In the genomic region with DNA sequence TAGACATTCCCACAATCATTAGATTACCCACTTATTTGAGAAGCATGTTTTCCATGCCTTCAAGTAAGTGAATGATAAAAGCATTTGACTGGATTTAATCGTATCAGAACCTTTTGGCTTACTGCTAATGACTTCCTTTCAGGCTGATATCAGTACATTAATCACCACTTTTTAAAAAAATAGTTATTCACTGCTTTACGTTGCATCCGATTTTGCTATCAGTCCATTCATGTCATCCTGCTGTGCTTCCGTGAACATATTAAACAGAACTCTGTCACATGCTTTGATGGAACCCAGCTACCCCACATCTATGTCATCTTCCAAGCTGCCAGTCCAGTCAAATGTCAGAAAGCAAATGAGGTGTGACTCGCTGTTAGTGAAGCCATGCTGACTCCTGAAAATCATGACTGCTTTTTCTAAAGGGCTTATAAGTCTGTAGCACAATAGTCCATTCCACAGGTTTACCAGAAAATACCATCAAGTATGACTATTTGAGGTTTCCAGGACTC, we compare ENCODE assay signal across 17 cellular contexts.
A peak's percentile ranks its signal among the peaks of the same experiment; 100 is the strongest.
DNase-seq lines count a peak whose midpoint lies in the region; ATAC-seq, FAIRE-seq and TF ChIP-seq lines count a peak whose summit lies in the region.
"Had no signal": no experiment of that assay in that cellular context is flagged by ENCODE, and none has a peak within 500 bp of the region (broad histone marks: within the 10 kb centered on the region; RNA-seq: fewer than 3 reads in every experiment).

No MANE protein-coding gene starts in this region.

- no peaks in the 10 kb centered on the region for H3K27me3 ChIP-seq in bronchial epithelial cell (ENCODE audit: control insufficient read depth, insufficient read depth, low read length)
- H3K27me3 ChIP-seq: tibial artery had no signal

- no peaks in the 10 kb centered on the region for H3K9me3 Mint-ChIP-seq in natural killer cell treated with Interleukin-12 subunit alpha and Interleukin-12 subunit beta and Interleukin-15 and Interleukin-18, amount 100 ng/mL, for 72 hours

- H3K4me3 Mint-ChIP-seq in natural killer cell treated with Interleukin-12 subunit alpha and Interleukin-12 subunit beta and Interleukin-15 and Interleukin-18, amount 100 ng/mL, for 72 hours, result no peak overlapping the region
- H3K4me3 Mint-ChIP-seq: activated CD8-positive, alpha-beta T cell treated with anti-CD3 and anti-CD28 coated beads, Interleukin-2, amount 10 ng/mL, durations not matched to agents 7 days and 5 days; B cell had no signal

- no peak for TF ChIP-seq CTCF in bronchial epithelial cell (IDR thresholded peaks at IDR 0.05; ENCODE audit: insufficient read depth, low read length, severe bottlenecking)

- peak; percentile 36 for DNase-seq in AG08396 (ENCODE audit: low spot score)
- DNase-seq in LHCN-M2 (ENCODE audit: low read depth), result peak; percentile 77
- peak; percentile 50 for DNase-seq in bronchial epithelial cell (ENCODE audit: low read depth)
- peak; percentile 54 for DNase-seq in left kidney (ENCODE audit: low read depth, low spot score)
- DNase-seq in NCI-H345 (lab: John Stamatoyannopoulos, UW), result no peak
- no peak for DNase-seq in NCI-H1048 (lab: John Stamatoyannopoulos, UW)
- no peak for DNase-seq in natural killer cell treated with Interleukin-12 subunit alpha and Interleukin-12 subunit beta and Interleukin-15 and Interleukin-18, amount 100 ng/mL, for 72 hours (ENCODE audit: low spot score)
- DNase-seq: activated CD8-positive, alpha-beta T cell treated with anti-CD3 and anti-CD28 coated beads, Interleukin-2, amount 10 ng/mL, durations not matched to agents 7 days and 5 days; anterior cingulate cortex; DMS 273 treated with DMSO at 0.1 percent for 48 hours; NCI-H1105; NCI-H2227 treated with DMSO at 0.1 percent for 48 hours; nucleus accumbens; tibial artery had no signal

- H3K27ac Mint-ChIP-seq in natural killer cell treated with Interleukin-12 subunit alpha and Interleukin-12 subunit beta and Interleukin-15 and Interleukin-18, amount 100 ng/mL, for 72 hours, result no peak overlapping the region
- H3K27ac Mint-ChIP-seq: activated CD8-positive, alpha-beta T cell treated with anti-CD3 and anti-CD28 coated beads, Interleukin-2, amount 10 ng/mL, durations not matched to agents 7 days and 5 days; B cell had no signal

- H3K27me3 Mint-ChIP-seq in natural killer cell treated with Interleukin-12 subunit alpha and Interleukin-12 subunit beta and Interleukin-15 and Interleukin-18, amount 100 ng/mL, for 72 hours, result peaks cover 21 to 24% of the 10 kb centered on the region in 2 donors

- FAIRE-seq in bronchial epithelial cell (lab: Jason Lieb, UNC), result peak; percentile 40

- no peaks in the 10 kb centered on the region for H3K4me1 Mint-ChIP-seq in natural killer cell treated with Interleukin-12 subunit alpha and Interleukin-12 subunit beta and Interleukin-15 and Interleukin-18, amount 100 ng/mL, for 72 hours (ENCODE audit: low read depth in 2 of 2)
- H3K4me1 Mint-ChIP-seq: B cell had no signal

- no peak for ATAC-seq in natural killer cell treated with Interleukin-12 subunit alpha and Interleukin-12 subunit beta and Interleukin-15 and Interleukin-18, amount 100 ng/mL, for 72 hours
- ATAC-seq in GM21423 (IDR thresholded peaks at IDR 0.05; ENCODE audit: unreplicated experiment), result no peak
- ATAC-seq: activated CD8-positive, alpha-beta T cell treated with anti-CD3 and anti-CD28 coated beads, Interleukin-2, amount 10 ng/mL, durations not matched to agents 7 days and 5 days had no signal

- no peaks in the 10 kb centered on the region for H3K36me3 Mint-ChIP-seq in natural killer cell treated with Interleukin-12 subunit alpha and Interleukin-12 subunit beta and Interleukin-15 and Interleukin-18, amount 100 ng/mL, for 72 hours

- no peak overlapping the region for H3K4me3 ChIP-seq in bronchial epithelial cell (ENCODE audit: low read depth, low read length)
- H3K4me3 ChIP-seq: HAP-1, tibial artery had no signal

- H3K36me3 ChIP-seq in bronchial epithelial cell (ENCODE audit: control insufficient read depth, insufficient read depth, low read length), result no peaks in the 10 kb centered on the region
- H3K36me3 ChIP-seq: HAP-1, tibial artery had no signal

Comparison
In these comparisons a context has a peak if more than half of its experiments do, and no peak if none do; other contexts are left out.
1. DNase-seq: peak in AG08396 (single experiment), LHCN-M2 (single experiment), bronchial epithelial cell (single experiment) and left kidney (single experiment); none in NCI-H345 (single experiment), NCI-H1048 (single experiment) and natural killer cell treated with Interleukin-12 subunit alpha and Interleukin-12 subunit beta and Interleukin-15 and Interleukin-18, amount 100 ng/mL, for 72 hours (single experiment).